ENCODE assay signal across 18 cellular contexts in genomic region chr9:109150925-109151547, GRCh38. TPM values are rescaled to one million over a fixed set of nuclear protein-coding genes. Genes with fewer than 3 reads are reported as not detected.
DNase-seq lines count a peak whose midpoint lies in the region; ATAC-seq, FAIRE-seq and TF ChIP-seq lines count a peak whose summit lies in the region.
"Had no signal": no experiment of that assay in that cellular context is flagged by ENCODE, and none has a peak within 500 bp of the region (broad histone marks: within the 10 kb centered on the region; RNA-seq: fewer than 3 reads in every experiment).

No MANE protein-coding gene starts in this region.

- no peak for TF ChIP-seq RAD21 in HepG2 (CRISPR knock-in tag; IDR thresholded peaks at IDR 0.05)

- H3K9me3 ChIP-seq in mammary epithelial cell (replicated peaks; ENCODE audit: insufficient read depth, low read length) (peaks cover 5% of the 10 kb centered on the region), body of pancreas (no peaks in the 10 kb centered on the region), HepG2 (ENCODE audit: low read length) (peaks cover 8% of the 10 kb centered on the region), Caco-2 (peaks cover 16% of the 10 kb centered on the region)

- peak; percentile 40 for DNase-seq in MCF 10A (ENCODE audit: unreplicated experiment)
- no peak for DNase-seq in mammary epithelial cell
- peak in 3 of 4 donors; percentile 12 to 36 (median 32) for DNase-seq in body of pancreas
- no peak for DNase-seq in HepG2 (ENCODE audit: low spot score)
- no peak for DNase-seq in glomerular visceral epithelial cell (ENCODE audit: extremely low spot score)
- DNase-seq in Caco-2, result no peak
- no peak for DNase-seq in putamen (ENCODE audit: low spot score)
- DNase-seq: DMS79, H9, NCI-H1436, NCI-H2081 treated with DMSO at 0.1 percent for 48 hours, NCI-H226, NCI-H526 treated with DMSO at 0.1 percent for 48 hours, PC-9 had no signal

- H4K20me1 ChIP-seq in mammary epithelial cell (ENCODE audit: insufficient read depth, low read length), result no peaks in the 10 kb centered on the region
- H4K20me1 ChIP-seq in HepG2 (ENCODE audit: insufficient read depth, low read length), result no peaks in the 10 kb centered on the region

- no peaks in the 10 kb centered on the region for H3K27me3 Mint-ChIP-seq in MCF 10A (ENCODE audit: insufficient read depth, unreplicated experiment)
- no peaks in the 10 kb centered on the region for H3K27me3 Mint-ChIP-seq in Caco-2 (ENCODE audit: insufficient read depth, unreplicated experiment)

- H3K9me3 Mint-ChIP-seq in MCF 10A (ENCODE audit: unreplicated experiment), result no peaks in the 10 kb centered on the region
- H3K9me3 Mint-ChIP-seq in Caco-2 (ENCODE audit: unreplicated experiment), result no peaks in the 10 kb centered on the region

- H3K4me1 ChIP-seq in mammary epithelial cell (ENCODE audit: insufficient read depth, low read length) (no peaks in the 10 kb centered on the region), body of pancreas (no peaks in the 10 kb centered on the region), HepG2 (ENCODE audit: insufficient read depth, low read length) (peaks cover 14% of the 10 kb centered on the region; the same call in 1 of the 2 replicates), Caco-2 (no peaks in the 10 kb centered on the region)

- TF ChIP-seq CTCF in MCF 10A (IDR thresholded peaks at IDR 0.05; ENCODE audit: unreplicated experiment) (no peak), mammary epithelial cell (conservative IDR thresholded peaks at IDR 0.05 in 1 of 2, IDR thresholded peaks at IDR 0.05 in 1 of 2; ENCODE audit: extremely low read depth in 1 of 2, insufficient read depth in 1 of 2, low read depth in 1 of 2, low read length in 2 of 2) (no peak), body of pancreas (IDR thresholded peaks at IDR 0.05) (no peak), HepG2 (CRISPR knock-in tag; IDR thresholded peaks at IDR 0.05) (no peak), Caco-2 (IDR thresholded peaks at IDR 0.05; ENCODE audit: insufficient read depth in 1 of 2, low read depth in 1 of 2, low read length in 1 of 2, severe bottlenecking in 1 of 2, unreplicated experiment in 1 of 2) (no peak)

- no peak overlapping the region for H3K9ac ChIP-seq in mammary epithelial cell (ENCODE audit: insufficient read depth, low read length)
- no peak overlapping the region for H3K9ac ChIP-seq in HepG2 (ENCODE audit: insufficient read depth, low read depth, low read length)

- H2AFZ ChIP-seq in mammary epithelial cell (ENCODE audit: low read depth, low read length) (no peak overlapping the region), HepG2 (ENCODE audit: low read length) (no peak overlapping the region)
- H2AFZ ChIP-seq: PC-9 had no signal

- H3K4me3 ChIP-seq in mammary epithelial cell (replicated peaks in 1 of 3; ENCODE audit: insufficient read depth in 1 of 3, low read depth in 2 of 3, low read length in 3 of 3) (no peak overlapping the region), body of pancreas (no peak overlapping the region), HepG2 (replicated peaks in 1 of 3; ENCODE audit: insufficient read depth in 1 of 3, low read depth in 2 of 3, low read length in 3 of 3) (no peak overlapping the region), Caco-2 (ENCODE audit: low read depth, low read length) (no peak overlapping the region)
- H3K4me3 ChIP-seq: K562, PC-9 had no signal

- no peak for FAIRE-seq in HepG2 (lab: Jason Lieb, UNC)
- FAIRE-seq: GM19239, K562 had no signal

- no peaks in the 10 kb centered on the region for H3K36me3 ChIP-seq in mammary epithelial cell (ENCODE audit: insufficient read depth, low read length)
- no peaks in the 10 kb centered on the region for H3K36me3 ChIP-seq in body of pancreas (replicated peaks in 1 of 2; ENCODE audit: insufficient read depth in 1 of 2, low read depth in 2 of 2)
- H3K36me3 ChIP-seq in HepG2 (replicated peaks in 1 of 2; ENCODE audit: control insufficient read depth in 1 of 2, insufficient read depth in 2 of 2, low read length in 2 of 2), result no peaks in the 10 kb centered on the region
- no peaks in the 10 kb centered on the region for H3K36me3 ChIP-seq in Caco-2 (ENCODE audit: control insufficient read depth, insufficient read depth, low read length)

- no TSS peak for BruUV-seq in MCF 10A (replicated peaks; lab: Mats Ljungman, UMichigan)
- BruUV-seq in mammary epithelial cell (replicated peaks; lab: Mats Ljungman, UMichigan), result no TSS peak
- no TSS peak for BruUV-seq in HepG2 (replicated peaks; lab: Mats Ljungman, UMichigan)
- BruUV-seq in Caco-2 (replicated peaks; lab: Mats Ljungman, UMichigan), result no TSS peak

- H3K27me3 ChIP-seq in mammary epithelial cell (ENCODE audit: insufficient read depth, low read length) (peaks cover 2% of the 10 kb centered on the region), body of pancreas (no peaks in the 10 kb centered on the region), HepG2 (ENCODE audit: control insufficient read depth in 1 of 2, insufficient read depth in 2 of 2, low read length in 2 of 2) (peaks cover 0 to 4% of the 10 kb centered on the region in 2 experiments; a peak in 1 of 5 replicates), Caco-2 (replicated peaks; ENCODE audit: control insufficient read depth, insufficient read depth, low read length) (no peaks in the 10 kb centered on the region)

- no peaks in the 10 kb centered on the region for H3K4me1 Mint-ChIP-seq in MCF 10A (ENCODE audit: insufficient read depth, unreplicated experiment)
- no peaks in the 10 kb centered on the region for H3K4me1 Mint-ChIP-seq in Caco-2 (ENCODE audit: low read depth, unreplicated experiment)
- H3K4me1 Mint-ChIP-seq: H9 had no signal

- H3K27ac Mint-ChIP-seq in MCF 10A (ENCODE audit: low read depth, unreplicated experiment) (no peak overlapping the region), Caco-2 (ENCODE audit: unreplicated experiment) (no peak overlapping the region)
- H3K27ac Mint-ChIP-seq: H9 had no signal

- dilution Hi-C loops in mammary epithelial cell (cut with HindIII; ENCODE audit: low sequenced_read_pairs), result loop anchor here (5.0 kb wide), 1 partner anchor 91 kb away; no protein-coding TSS in a partner anchor

- POLR2A ChIA-PET in MCF 10A (lab: Yijun Ruan, JAX) (no interaction called here), HepG2 (lab: Yijun Ruan, JAX) (no interaction called here), Caco-2 (lab: Charles Lee) (no interaction called here)

- CTCF ChIA-PET in MCF 10A (lab: Yijun Ruan, JAX), result interaction anchor here (1.1 kb wide), 1 partner anchor 19 kb away, joined by 3 read pairs; no protein-coding TSS in a partner anchor
- CTCF ChIA-PET in mammary epithelial cell (lab: Charles Lee; ENCODE audit: low non-redundant PET), result no interaction called here
- CTCF ChIA-PET in HepG2 (lab: Yijun Ruan, JAX; ENCODE audit: low intra/inter-chr PET ratio, low total read pairs), result no interaction called here
- CTCF ChIA-PET in Caco-2 (lab: Charles Lee), result interaction anchor here (0.6 kb wide), 1 partner anchor 103 kb away, joined by 5 read pairs; no protein-coding TSS in a partner anchor

- no peak overlapping the region for H3K4me2 ChIP-seq in mammary epithelial cell (ENCODE audit: insufficient read depth, low read depth, low read length)
- no peak overlapping the region for H3K4me2 ChIP-seq in HepG2 (ENCODE audit: low read depth, low read length)
- H3K4me2 ChIP-seq: PC-9 had no signal

- H3K36me3 Mint-ChIP-seq in MCF 10A (ENCODE audit: insufficient read depth, unreplicated experiment) (no peaks in the 10 kb centered on the region), Caco-2 (ENCODE audit: insufficient read depth, unreplicated experiment) (no peaks in the 10 kb centered on the region)

- H3K79me2 ChIP-seq in mammary epithelial cell (ENCODE audit: insufficient read depth, low read length), result no peaks in the 10 kb centered on the region
- no peaks in the 10 kb centered on the region for H3K79me2 ChIP-seq in HepG2 (ENCODE audit: insufficient read depth, low read length)

- in situ Hi-C loops in mammary epithelial cell (cut with MboI; ENCODE audit: low sequenced_read_pairs in 2 of 2) (no loop called here), HepG2 (cut with HindIII; ENCODE audit: extremely low pct_ligation_motif_present, low pct_unique_long_range_greater_than_20kb) (no loop called here)

- TF ChIP-seq POLR2A in body of pancreas (IDR thresholded peaks at IDR 0.05) (no peak), HepG2 (IDR thresholded peaks at IDR 0.05; ENCODE audit: insufficient read depth in 1 of 2, low read depth in 2 of 2, low read length in 2 of 2) (no peak)

- no peak for ATAC-seq in body of pancreas
- ATAC-seq in HepG2, result no peak
- ATAC-seq in HG03095 (IDR thresholded peaks at IDR 0.05; ENCODE audit: unreplicated experiment), result no peak
- ATAC-seq: K562 had no signal

- H3K4me3 Mint-ChIP-seq in MCF 10A (ENCODE audit: unreplicated experiment) (no peak overlapping the region), Caco-2 (ENCODE audit: unreplicated experiment) (no peak overlapping the region)
- H3K4me3 Mint-ChIP-seq: H9 had no signal

- H3K27ac ChIP-seq in mammary epithelial cell (ENCODE audit: insufficient read depth, low read depth, low read length) (no peak overlapping the region), body of pancreas (no peak overlapping the region), HepG2 (ENCODE audit: extremely low read length, insufficient read depth, low read length) (no peak overlapping the region)
- H3K27ac ChIP-seq: HL-60, PC-9 had no signal

- intact Hi-C loops in MCF 10A (cut with micrococcal nuclease), result no loop called here
- intact Hi-C loops in mammary epithelial cell (cut with micrococcal nuclease), result no loop called here
- intact Hi-C loops in body of pancreas (cut with DNase I), result no loop called here
- intact Hi-C loops in HepG2 (cut with micrococcal nuclease; ENCODE audit: unreplicated experiment), result no loop called here
- intact Hi-C loops in Caco-2 (cut with micrococcal nuclease; ENCODE audit: unreplicated experiment), result no loop called here

- TF ChIP-seq EP300 in HepG2 (IDR thresholded peaks at IDR 0.05; ENCODE audit: low read depth in 2 of 2, low read length in 2 of 2) (no peak), HepG2 (CRISPR knock-in tag; IDR thresholded peaks at IDR 0.05; ENCODE audit: borderline replicate concordance) (no peak)

- 77% methylated on average over 3 of the region's 3 CpGs for WGBS in mammary epithelial cell (ENCODE audit: low coverage, missing lambda C conversion rate)
- WGBS in body of pancreas, 2 donors, result 61 to 76% methylated on average over 2 to 3 of the region's 3 CpGs
- WGBS in HepG2 (ENCODE audit: low lambda C conversion rate), result 30% methylated on average over 3 of the region's 3 CpGs

RNA-seq across cellular contexts. Expression of gene FRRS1L, which starts 16.0 kb away (rescaled TPM):
- total RNA-seq in MCF 10A (2022) (not detected in 2 replicates), mammary epithelial cell (under 1 TPM in 1 of 2 donors, not detected in 1; under 0.01 TPM), body of pancreas (under 1 TPM; 0.33 to 0.52 TPM), HepG2 (2016; rRNA removed; fragmentation: Illumina TruSeq; extraction: Trizol) (0.02 TPM in 1 of 2 replicates, not detected in the other), Caco-2 (2022) (0.30 TPM in 1 of 2 replicates, not detected in the other)
- polyA plus RNA-seq in mammary epithelial cell (0.02 TPM), HepG2 (2011; rRNA removed) (0.01 and 0.03 TPM in 2 replicates)
- not detected for polyA minus RNA-seq in mammary epithelial cell
- 0.61 and 0.71 TPM in 2 replicates for total RNA-seq in HepG2 (2016; cell fraction: cytosol; rRNA removed; fragmentation: Illumina TruSeq; extraction: Trizol; ENCODE audit: low read depth)
- 0.04 TPM in 1 of 2 replicates, not detected in the other for total RNA-seq in HepG2 (2016; cell fraction: insoluble cytoplasmic fraction; rRNA removed; fragmentation: Illumina TruSeq; extraction: Trizol)
- 0.07 and 0.09 TPM in 2 replicates for total RNA-seq in HepG2 (2016; cell fraction: membrane; rRNA removed; fragmentation: Illumina TruSeq; extraction: Trizol)
- total RNA-seq in HepG2 (2016; cell fraction: nucleus; rRNA removed; fragmentation: Illumina TruSeq; extraction: Trizol), result not detected in 2 replicates
- 0.01 and 0.04 TPM in 2 replicates for polyA plus RNA-seq in HepG2 (2011; cell fraction: cytosol; rRNA removed)
- 0.03 TPM in 1 of 2 replicates, not detected in the other for polyA plus RNA-seq in HepG2 (2011; cell fraction: nucleus; rRNA removed)
- 0.01 TPM in 2 replicates for polyA plus RNA-seq in HepG2 (2012)
- 0.27 and 0.28 TPM in 2 replicates for polyA plus RNA-seq in HepG2 (2016; cell fraction: cytosol; fragmentation: Illumina TruSeq; extraction: Trizol; ENCODE audit: low read depth)
- not detected in 2 replicates for polyA plus RNA-seq in HepG2 (2016; cell fraction: insoluble cytoplasmic fraction; fragmentation: Illumina TruSeq; extraction: Trizol; ENCODE audit: low read depth)
- polyA plus RNA-seq in HepG2 (2016; cell fraction: membrane; fragmentation: Illumina TruSeq; extraction: Trizol; ENCODE audit: low read depth), result 0.03 and 0.06 TPM in 2 replicates
- not detected in 2 replicates for polyA plus RNA-seq in HepG2 (2016; cell fraction: nucleus; fragmentation: Illumina TruSeq; extraction: Trizol; ENCODE audit: insufficient read depth, low read depth)
- 0.04 TPM in 1 of 2 replicates, not detected in the other for polyA minus RNA-seq in HepG2 (2011; rRNA and poly(A)+ RNA removed; ENCODE audit: low replicate concordance)
- polyA minus RNA-seq in HepG2 (2011; cell fraction: cytosol; rRNA and poly(A)+ RNA removed), result 0.09 and 0.20 TPM in 2 replicates
- polyA minus RNA-seq in HepG2 (2011; cell fraction: nucleus; rRNA and poly(A)+ RNA removed), result 0.12 TPM in 1 of 2 replicates, not detected in the other
- total RNA-seq: PC-9 had no signal

RNA-seq across cellular contexts. Expression of gene TMEM245, which starts 31.3 kb away (rescaled TPM):
- total RNA-seq in MCF 10A (2022), result 35.0 and 43.8 TPM in 2 replicates
- 10 to 100 TPM; 33.1 to 70.3 TPM for total RNA-seq in mammary epithelial cell
- polyA plus RNA-seq in mammary epithelial cell, result 39.4 TPM
- 82.8 TPM for polyA minus RNA-seq in mammary epithelial cell
- total RNA-seq in body of pancreas, result 10 to 100 TPM; 38.9 to 47.0 TPM
- total RNA-seq in HepG2 (2016; rRNA removed; fragmentation: Illumina TruSeq; extraction: Trizol), result 39.7 and 55.4 TPM in 2 replicates
- 31.4 and 37.1 TPM in 2 replicates for total RNA-seq in HepG2 (2016; cell fraction: cytosol; rRNA removed; fragmentation: Illumina TruSeq; extraction: Trizol; ENCODE audit: low read depth)
- total RNA-seq in HepG2 (2016; cell fraction: insoluble cytoplasmic fraction; rRNA removed; fragmentation: Illumina TruSeq; extraction: Trizol), result 37.5 and 55.7 TPM in 2 replicates
- total RNA-seq in HepG2 (2016; cell fraction: membrane; rRNA removed; fragmentation: Illumina TruSeq; extraction: Trizol), result 23.4 and 26.2 TPM in 2 replicates
- 66.5 and 76.9 TPM in 2 replicates for total RNA-seq in HepG2 (2016; cell fraction: nucleus; rRNA removed; fragmentation: Illumina TruSeq; extraction: Trizol)
- 40.1 and 53.5 TPM in 2 replicates for polyA plus RNA-seq in HepG2 (2011; rRNA removed)
- 37.5 and 46.4 TPM in 2 replicates for polyA plus RNA-seq in HepG2 (2011; cell fraction: cytosol; rRNA removed)
- 19.8 and 20.7 TPM in 2 replicates for polyA plus RNA-seq in HepG2 (2011; cell fraction: nucleus; rRNA removed)
- 38.8 and 42.3 TPM in 2 replicates for polyA plus RNA-seq in HepG2 (2012)
- polyA plus RNA-seq in HepG2 (2016; cell fraction: cytosol; fragmentation: Illumina TruSeq; extraction: Trizol; ENCODE audit: low read depth), result 2.8 and 3.1 TPM in 2 replicates
- 21.3 and 22.2 TPM in 2 replicates for polyA plus RNA-seq in HepG2 (2016; cell fraction: insoluble cytoplasmic fraction; fragmentation: Illumina TruSeq; extraction: Trizol; ENCODE audit: low read depth)
- polyA plus RNA-seq in HepG2 (2016; cell fraction: membrane; fragmentation: Illumina TruSeq; extraction: Trizol; ENCODE audit: low read depth), result 6.3 and 7.1 TPM in 2 replicates
- polyA plus RNA-seq in HepG2 (2016; cell fraction: nucleus; fragmentation: Illumina TruSeq; extraction: Trizol; ENCODE audit: insufficient read depth, low read depth), result 47.4 and 49.5 TPM in 2 replicates
- polyA minus RNA-seq in HepG2 (2011; rRNA and poly(A)+ RNA removed; ENCODE audit: low replicate concordance), result 159 and 167 TPM in 2 replicates
- 73.8 and 78.2 TPM in 2 replicates for polyA minus RNA-seq in HepG2 (2011; cell fraction: cytosol; rRNA and poly(A)+ RNA removed)
- polyA minus RNA-seq in HepG2 (2011; cell fraction: nucleus; rRNA and poly(A)+ RNA removed), result 70.7 and 85.5 TPM in 2 replicates
- 99.2 and 110 TPM in 2 replicates for total RNA-seq in Caco-2 (2022)

Comparison
In these comparisons a context has a peak if more than half of its experiments do, and no peak if none do; other contexts are left out.
1. DNase-seq: peak in MCF 10A (single experiment) and body of pancreas (3 of 4); none in mammary epithelial cell (single experiment), HepG2 (single experiment), glomerular visceral epithelial cell (single experiment), Caco-2 (0 of 2) and putamen (single experiment).
2. CTCF ChIA-PET loops: an anchor here in MCF 10A (1.1 kb wide) and Caco-2 (0.6 kb wide); none called in mammary epithelial cell and HepG2.